18 cellular contexts compared by ENCODE assay signal in genomic region chr19:34082289-34083077, GRCh38.
DNase-seq lines count a peak whose midpoint lies in the region; TF ChIP-seq lines count a peak whose summit lies in the region.
"Had no signal": no experiment of that assay in that cellular context is flagged by ENCODE, and none has a peak within 500 bp of the region (broad histone marks: within the 10 kb centered on the region; RNA-seq: fewer than 3 reads in every experiment).

No MANE protein-coding gene starts in this region.

- WGBS in hepatocyte (ENCODE audit: low lambda C conversion rate, missing lambda C conversion rate): 43% methylated on average over 10 of the region's 10 CpGs
- WGBS in neuronal stem cell (ENCODE audit: extremely low coverage in 2 of 2, insufficient read length in 2 of 2, insufficient replicate concordance in 1 of 2), 2 donors: no CpG with 5 or more reads among the region's 10 CpGs

- DNase-seq in G401 (ENCODE audit: low spot score) (peak; percentile 9), amniotic epithelial cell (ENCODE audit: low read depth) (peak; percentile 2), hepatocyte (ENCODE audit: low spot score) (peak; percentile 25), neuronal stem cell (ENCODE audit: low spot score) (peak; percentile 18), cortex of kidney (lab: John Stamatoyannopoulos, UW) (no peak), DMS79 treated with DMSO at 0.1 percent for 48 hours (lab: John Stamatoyannopoulos, UW) (no peak), SW480 (ENCODE audit: low spot score) (no peak)
- DNase-seq in stimulated activated CD4-positive, alpha-beta T cell treated with anti-CD3 and anti-CD28 coated beads, Interleukin-15, amount 100 ng/mL, for 24 hours: no peak
- DNase-seq: activated CD8-positive, alpha-beta T cell treated with anti-CD3 and anti-CD28 coated beads, Interleukin-2, amount 10 ng/mL, durations not matched to agents 7 days and 5 days; activated naive CD8-positive, alpha-beta T cell treated with anti-CD3 and anti-CD28 coated beads, Interleukin-2, amount 50 U/mL, for 24 hours; central memory CD4-positive, alpha-beta T cell; gastrocnemius medialis; mesenchymal stem cell; NCI-H1105 treated with DMSO at 0.1 percent for 48 hours; NCI-H2171; stimulated activated CD4-positive, alpha-beta T cell treated with anti-CD3 and anti-CD28 coated beads, Interleukin-4, amount 100 ng/mL, for 1 hour had no signal

- no peak overlapping the region for H2BK5ac ChIP-seq in neuronal stem cell (ENCODE audit: low read length)

- H3K36me3 ChIP-seq in hepatocyte (replicated peaks; ENCODE audit: insufficient read depth, low read depth) (no peaks in the 10 kb centered on the region), neuronal stem cell (replicated peaks in 1 of 2; ENCODE audit: control insufficient read depth in 2 of 2, insufficient read depth in 2 of 2, low read length in 2 of 2) (no peaks in the 10 kb centered on the region)
- H3K36me3 ChIP-seq: gastrocnemius medialis had no signal

- no peak overlapping the region for H4K8ac ChIP-seq in neuronal stem cell (ENCODE audit: low read depth, low read length)

- TF ChIP-seq CTCF in hepatocyte (IDR thresholded peaks at IDR 0.05; ENCODE audit: poor library complexity): no peak

- H3K27me3 ChIP-seq in hepatocyte (no peaks in the 10 kb centered on the region), neuronal stem cell (ENCODE audit: control insufficient read depth in 3 of 3, insufficient read depth in 3 of 3, low read depth in 1 of 3, low read length in 3 of 3) (peaks cover 0 to 10% (median 0%) of the 10 kb centered on the region in 3 experiments)
- H3K27me3 ChIP-seq: gastrocnemius medialis had no signal

- no peak overlapping the region for H3K23ac ChIP-seq in neuronal stem cell (ENCODE audit: low read depth, low read length, poor library complexity)

- no peaks in the 10 kb centered on the region for H4K20me1 ChIP-seq in hepatocyte (ENCODE audit: insufficient read depth, poor library complexity, severe bottlenecking)

- no peak overlapping the region for H2BK12ac ChIP-seq in neuronal stem cell (ENCODE audit: low read length)

- H3K4me1 ChIP-seq in hepatocyte (ENCODE audit: insufficient read depth) (no peaks in the 10 kb centered on the region), neuronal stem cell (ENCODE audit: control insufficient read depth in 2 of 2, insufficient read depth in 1 of 2, low read depth in 1 of 2, low read length in 2 of 2) (peaks cover 0 to 2% of the 10 kb centered on the region in 2 donors)
- H3K4me1 ChIP-seq: gastrocnemius medialis had no signal

- no peaks in the 10 kb centered on the region for H3K79me2 ChIP-seq in hepatocyte

- in situ Hi-C loops in G401 (cut with HindIII; ENCODE audit: low sequenced_read_pairs): no loop called here

- no peak overlapping the region for H3K4ac ChIP-seq in neuronal stem cell (ENCODE audit: low read length)

- H3K4me2 ChIP-seq in hepatocyte: no peak overlapping the region
- H3K4me2 ChIP-seq in neuronal stem cell (ENCODE audit: insufficient read depth, low read length, poor library complexity, severe bottlenecking): no peak overlapping the region
- H3K4me2 ChIP-seq: KMS-11 had no signal

- H3K9me2 ChIP-seq in hepatocyte (replicated peaks; ENCODE audit: insufficient read depth): no peaks in the 10 kb centered on the region

- no peak overlapping the region for H3K18ac ChIP-seq in neuronal stem cell (ENCODE audit: low read length)

- H3K9me3 ChIP-seq in hepatocyte (ENCODE audit: low read depth) (no peaks in the 10 kb centered on the region), neuronal stem cell (replicated peaks in 1 of 2; ENCODE audit: control insufficient read depth in 2 of 2, insufficient read depth in 1 of 2, low read depth in 1 of 2, low read length in 2 of 2) (no peaks in the 10 kb centered on the region)
- H3K9me3 ChIP-seq: gastrocnemius medialis had no signal

- no peak overlapping the region for H2AK5ac ChIP-seq in neuronal stem cell (ENCODE audit: low read depth, low read length)

- H3K79me1 ChIP-seq in neuronal stem cell (ENCODE audit: low read depth, low read length): no peaks in the 10 kb centered on the region

- no peak overlapping the region for H2AFZ ChIP-seq in hepatocyte
- H2AFZ ChIP-seq in neuronal stem cell (ENCODE audit: low read length): no peak overlapping the region

- H3K14ac ChIP-seq in neuronal stem cell (ENCODE audit: low read length): no peak overlapping the region

- H3K4me3 ChIP-seq in hepatocyte (no peak overlapping the region), neuronal stem cell (ENCODE audit: low read length in 2 of 2) (no peak overlapping the region)
- H3K4me3 ChIP-seq: gastrocnemius medialis had no signal

- H3K9ac ChIP-seq in neuronal stem cell (ENCODE audit: low read depth, low read length, poor library complexity): no peak overlapping the region
- H3K9ac ChIP-seq: KMS-11 had no signal

- no peak overlapping the region for H2BK15ac ChIP-seq in neuronal stem cell (ENCODE audit: low read length)

- H4K91ac ChIP-seq in neuronal stem cell (ENCODE audit: low read depth, low read length, poor library complexity): no peak overlapping the region

- H2BK120ac ChIP-seq in neuronal stem cell (ENCODE audit: low read depth, low read length): no peak overlapping the region

- H3K27ac ChIP-seq in hepatocyte (no peak overlapping the region), neuronal stem cell (replicated peaks; ENCODE audit: low read length) (no peak overlapping the region)
- H3K27ac ChIP-seq: gastrocnemius medialis, HL-60, KMS-11 had no signal

Comparison
In these comparisons a context has a peak if more than half of its experiments do, and no peak if none do; other contexts are left out.
1. DNase-seq: peak in G401 (single experiment), amniotic epithelial cell (single experiment), hepatocyte (single experiment) and neuronal stem cell (single experiment); none in cortex of kidney (single experiment), DMS79 treated with DMSO at 0.1 percent for 48 hours (single experiment), stimulated activated CD4-positive, alpha-beta T cell treated with anti-CD3 and anti-CD28 coated beads, Interleukin-15, amount 100 ng/mL, for 24 hours (single experiment) and SW480 (single experiment).